ENCODE assay signal across 9 cellular contexts in genomic region chr3:23611737-23612295, GRCh38.
DNase-seq lines count a peak whose midpoint lies in the region; ATAC-seq, FAIRE-seq and TF ChIP-seq lines count a peak whose summit lies in the region.
"Had no signal": no experiment of that assay in that cellular context is flagged by ENCODE, and none has a peak within 500 bp of the region (broad histone marks: within the 10 kb centered on the region; RNA-seq: fewer than 3 reads in every experiment).

No MANE protein-coding gene starts in this region.

- TF ChIP-seq RAD21 in GM12878 (IDR thresholded peaks at IDR 0.05; ENCODE audit: insufficient read depth, low read depth, low read length) = no peak

- H3K79me2 ChIP-seq in GM12878 (ENCODE audit: control insufficient read depth, insufficient read depth, low read length) = no peaks in the 10 kb centered on the region

- no peaks in the 10 kb centered on the region for H3K9me3 Mint-ChIP-seq in activated naive CD8-positive, alpha-beta T cell treated with anti-CD3 and anti-CD28 coated beads, Interleukin-2, amount 50 U/mL, for 24 hours
- H3K9me3 Mint-ChIP-seq in activated naive CD8-positive, alpha-beta T cell treated with anti-CD3 and anti-CD28 coated beads for 36 hours = peaks cover 4% of the 10 kb centered on the region
- no peaks in the 10 kb centered on the region for H3K9me3 Mint-ChIP-seq in activated T-helper 2 cell treated with anti-CD3 and anti-CD28 coated beads, Interferon-gamma antibody, Interleukin-2, Interleukin-4, amounts not matched to agents 10 μg/mL and 5 μg/mL and 100 μg/mL, durations not matched to agents 14 hours and 24 hours and 36 hours
- H3K9me3 Mint-ChIP-seq: CD4-positive, CD25-positive, alpha-beta regulatory T cell had no signal

- no peak overlapping the region for H3K4me3 Mint-ChIP-seq in activated naive CD8-positive, alpha-beta T cell treated with anti-CD3 and anti-CD28 coated beads, Interleukin-2, amount 50 U/mL, for 24 hours
- no peak overlapping the region for H3K4me3 Mint-ChIP-seq in activated naive CD8-positive, alpha-beta T cell treated with anti-CD3 and anti-CD28 coated beads for 36 hours
- H3K4me3 Mint-ChIP-seq in activated T-helper 2 cell treated with anti-CD3 and anti-CD28 coated beads, Interferon-gamma antibody, Interleukin-2, Interleukin-4, amounts not matched to agents 10 μg/mL and 5 μg/mL and 100 μg/mL, durations not matched to agents 14 hours and 24 hours and 36 hours (ENCODE audit: low read depth) = no peak overlapping the region
- H3K4me3 Mint-ChIP-seq: CD4-positive, CD25-positive, alpha-beta regulatory T cell had no signal

- intact Hi-C loops in GM12878 (cut with micrococcal nuclease; ENCODE audit: unreplicated experiment) = no loop called here
- intact Hi-C loops in activated T-helper 2 cell treated with anti-CD3 and anti-CD28 coated beads, Interferon-gamma antibody, Interleukin-2, Interleukin-4, amounts not matched to agents 10 μg/mL and 5 μg/mL and 100 μg/mL, durations not matched to agents 14 hours and 24 hours and 36 hours (cut with micrococcal nuclease) = no loop called here

- CTCF ChIA-PET in GM12878 (lab: Yijun Ruan, JAX) = interaction anchor here (0.6 to 1.6 kb wide), 5 partner anchors 16 to 277 kb away, joined by 3 to 4 read pairs (median 3); no protein-coding TSS in a partner anchor

- DNase-seq in activated naive CD8-positive, alpha-beta T cell treated with anti-CD3 and anti-CD28 coated beads, Interleukin-2, amount 50 U/mL, for 24 hours = no peak
- DNase-seq in activated naive CD8-positive, alpha-beta T cell treated with anti-CD3 and anti-CD28 coated beads for 36 hours = no peak
- DNase-seq in GM12878 (ENCODE audit: low read depth, low spot score) = no peak
- peak; percentile 83 for DNase-seq in medulla oblongata (ENCODE audit: extremely low spot score)
- DNase-seq in ureter (ENCODE audit: low spot score) = peak; percentile 68
- no peak for DNase-seq in HuH-7.5 (ENCODE audit: low spot score)
- no peak for DNase-seq in activated T-helper 2 cell treated with anti-CD3 and anti-CD28 coated beads, Interferon-gamma antibody, Interleukin-2, Interleukin-4, amounts not matched to agents 10 μg/mL and 5 μg/mL and 100 μg/mL, durations not matched to agents 14 hours and 24 hours and 36 hours (ENCODE audit: low spot score)
- DNase-seq: CD4-positive, CD25-positive, alpha-beta regulatory T cell had no signal

- H3K36me3 Mint-ChIP-seq in activated naive CD8-positive, alpha-beta T cell treated with anti-CD3 and anti-CD28 coated beads, Interleukin-2, amount 50 U/mL, for 24 hours (ENCODE audit: low read depth) = no peaks in the 10 kb centered on the region
- peaks cover 5% of the 10 kb centered on the region for H3K36me3 Mint-ChIP-seq in activated naive CD8-positive, alpha-beta T cell treated with anti-CD3 and anti-CD28 coated beads for 36 hours
- no peaks in the 10 kb centered on the region for H3K36me3 Mint-ChIP-seq in activated T-helper 2 cell treated with anti-CD3 and anti-CD28 coated beads, Interferon-gamma antibody, Interleukin-2, Interleukin-4, amounts not matched to agents 10 μg/mL and 5 μg/mL and 100 μg/mL, durations not matched to agents 14 hours and 24 hours and 36 hours (ENCODE audit: low read depth)
- H3K36me3 Mint-ChIP-seq: CD4-positive, CD25-positive, alpha-beta regulatory T cell had no signal

- POLR2A ChIA-PET in GM12878 (lab: Charles Lee) = interaction anchor here (1.0 kb wide), 1 partner anchor 22 kb away, joined by 3 read pairs; no protein-coding TSS in a partner anchor

- ATAC-seq in activated naive CD8-positive, alpha-beta T cell treated with anti-CD3 and anti-CD28 coated beads, Interleukin-2, amount 50 U/mL, for 24 hours = peak; percentile 59
- ATAC-seq in GM12878 (peak; percentile 14; the same call in 1 of the 3 replicates), GM19324 (IDR thresholded peaks at IDR 0.05; ENCODE audit: low FRiP score, unreplicated experiment) (no peak)

- H3K9me3 ChIP-seq in GM12878 (replicated peaks; ENCODE audit: control insufficient read depth, insufficient read depth, low read length) = no peaks in the 10 kb centered on the region

- no peaks in the 10 kb centered on the region for H4K20me1 ChIP-seq in GM12878 (ENCODE audit: control insufficient read depth, insufficient read depth)

- no peak for TF ChIP-seq CTCF in GM12878 (IDR thresholded peaks at IDR 0.05 in 2 of 3, conservative IDR thresholded peaks at IDR 0.05 in 1 of 3; ENCODE audit: control insufficient read depth in 2 of 3, extremely low read depth in 1 of 3, insufficient read depth in 1 of 3, low read depth in 3 of 3, low read length in 3 of 3)

- no peaks in the 10 kb centered on the region for H3K4me1 ChIP-seq in GM12878 (ENCODE audit: control insufficient read depth, insufficient read depth, low read length)

- peaks cover 12% of the 10 kb centered on the region for H3K4me1 Mint-ChIP-seq in activated naive CD8-positive, alpha-beta T cell treated with anti-CD3 and anti-CD28 coated beads, Interleukin-2, amount 50 U/mL, for 24 hours
- H3K4me1 Mint-ChIP-seq in activated naive CD8-positive, alpha-beta T cell treated with anti-CD3 and anti-CD28 coated beads for 36 hours = peaks cover under 1% of the 10 kb centered on the region
- no peaks in the 10 kb centered on the region for H3K4me1 Mint-ChIP-seq in activated T-helper 2 cell treated with anti-CD3 and anti-CD28 coated beads, Interferon-gamma antibody, Interleukin-2, Interleukin-4, amounts not matched to agents 10 μg/mL and 5 μg/mL and 100 μg/mL, durations not matched to agents 14 hours and 24 hours and 36 hours (ENCODE audit: low read depth)

- no peak overlapping the region for H3K4me2 ChIP-seq in GM12878 (ENCODE audit: control insufficient read depth, insufficient read depth)

- SMC1A ChIA-PET in GM12878 (lab: Charles Lee; ENCODE audit: uncharacterized antibody, unreplicated experiment) = interaction anchor here (0.6 to 4.5 kb wide), 8 partner anchors 16 to 657 kb away, joined by 3 to 24 read pairs (median 4); no protein-coding TSS in a partner anchor

- WGBS in GM12878 (ENCODE audit: insufficient coverage, insufficient replicate concordance, low lambda C conversion rate, missing lambda C conversion rate) = 31% methylated on average over 13 of the region's 13 CpGs

- H3K36me3 ChIP-seq in GM12878 (ENCODE audit: control insufficient read depth in 2 of 2, insufficient read depth in 2 of 2, low read length in 1 of 2) = no peaks in the 10 kb centered on the region

- H3K4me3 ChIP-seq in GM12878 = no peak overlapping the region

- no peak overlapping the region for H3K27ac ChIP-seq in GM12878 (ENCODE audit: control insufficient read depth, insufficient read depth)

- no TSS peak for BruUV-seq in GM12878 (replicated peaks; lab: Mats Ljungman, UMichigan)

- in situ Hi-C loops in GM12878 (cut with MboI) = no loop called here

- no peaks in the 10 kb centered on the region for H3K27me3 Mint-ChIP-seq in activated naive CD8-positive, alpha-beta T cell treated with anti-CD3 and anti-CD28 coated beads, Interleukin-2, amount 50 U/mL, for 24 hours
- H3K27me3 Mint-ChIP-seq in activated naive CD8-positive, alpha-beta T cell treated with anti-CD3 and anti-CD28 coated beads for 36 hours = peaks cover 4% of the 10 kb centered on the region
- no peaks in the 10 kb centered on the region for H3K27me3 Mint-ChIP-seq in activated T-helper 2 cell treated with anti-CD3 and anti-CD28 coated beads, Interferon-gamma antibody, Interleukin-2, Interleukin-4, amounts not matched to agents 10 μg/mL and 5 μg/mL and 100 μg/mL, durations not matched to agents 14 hours and 24 hours and 36 hours (ENCODE audit: low read depth)

- H2AFZ ChIP-seq in GM12878 (ENCODE audit: control insufficient read depth, low read depth, low read length) = no peak overlapping the region

- no peak for TF ChIP-seq EP300 in GM12878 (IDR thresholded peaks at IDR 0.05; ENCODE audit: borderline replicate concordance in 1 of 2, control insufficient read depth in 1 of 2, low read depth in 2 of 2, low read length in 2 of 2)

- RAD21 ChIA-PET in GM12878 (lab: Charles Lee; ENCODE audit: unreplicated experiment) = interaction anchor here (0.6 to 1.0 kb wide), 4 partner anchors 42 to 157 kb away, joined by 3 read pairs; no protein-coding TSS in a partner anchor

- H3K9ac ChIP-seq in GM12878 (ENCODE audit: control insufficient read depth, insufficient read depth, low read length) = no peak overlapping the region

- TF ChIP-seq POLR2A in GM12878 (IDR thresholded peaks at IDR 0.05; ENCODE audit: low read depth, low read length) = no peak

- FAIRE-seq in GM12878 (lab: Jason Lieb, UNC) = no peak

- no peaks in the 10 kb centered on the region for H3K27me3 ChIP-seq in GM12878 (replicated peaks in 1 of 2; ENCODE audit: control insufficient read depth in 2 of 2, insufficient read depth in 2 of 2, low read length in 1 of 2)

- no peak overlapping the region for H3K27ac Mint-ChIP-seq in activated naive CD8-positive, alpha-beta T cell treated with anti-CD3 and anti-CD28 coated beads, Interleukin-2, amount 50 U/mL, for 24 hours
- no peak overlapping the region for H3K27ac Mint-ChIP-seq in activated naive CD8-positive, alpha-beta T cell treated with anti-CD3 and anti-CD28 coated beads for 36 hours
- H3K27ac Mint-ChIP-seq in activated T-helper 2 cell treated with anti-CD3 and anti-CD28 coated beads, Interferon-gamma antibody, Interleukin-2, Interleukin-4, amounts not matched to agents 10 μg/mL and 5 μg/mL and 100 μg/mL, durations not matched to agents 14 hours and 24 hours and 36 hours = no peak overlapping the region
- H3K27ac Mint-ChIP-seq: CD4-positive, CD25-positive, alpha-beta regulatory T cell had no signal

TF ChIP-seq in GM12878, 131 proteins besides CTCF, POLR2A, EP300 and RAD21 (continues in another document):
- TF ChIP-seq BCL3 (IDR thresholded peaks at IDR 0.05; ENCODE audit: borderline replicate concordance, insufficient read depth, low read depth, low read length, poor library complexity, severe bottlenecking) (no peak), STAT1 (conservative IDR thresholded peaks at IDR 0.05) (no peak), RELA (IDR thresholded peaks at IDR 0.05; ENCODE audit: borderline replicate concordance, partially characterized antibody) (no peak), RBBP5 (conservative IDR thresholded peaks at IDR 0.05) (no peak), TCF7 (IDR thresholded peaks at IDR 0.05; ENCODE audit: borderline replicate concordance) (no peak), SPI1 (IDR thresholded peaks at IDR 0.05; ENCODE audit: borderline replicate concordance, insufficient read depth, low read depth, low read length) (no peak), SREBF1 (IDR thresholded peaks at IDR 0.05; ENCODE audit: low read length) (no peak), TCF12 (IDR thresholded peaks at IDR 0.05; ENCODE audit: low read depth, low read length) (no peak), ZNF24 (IDR thresholded peaks at IDR 0.05) (no peak)

Comparison
In these comparisons a context has a peak if more than half of its experiments do, and no peak if none do; other contexts are left out.
1. DNase-seq: peak in medulla oblongata (single experiment) and ureter (single experiment); none in activated naive CD8-positive, alpha-beta T cell treated with anti-CD3 and anti-CD28 coated beads, Interleukin-2, amount 50 U/mL, for 24 hours (single experiment), activated naive CD8-positive, alpha-beta T cell treated with anti-CD3 and anti-CD28 coated beads for 36 hours (single experiment), GM12878 (single experiment), HuH-7.5 (single experiment) and activated T-helper 2 cell treated with anti-CD3 and anti-CD28 coated beads, Interferon-gamma antibody, Interleukin-2, Interleukin-4, amounts not matched to agents 10 μg/mL and 5 μg/mL and 100 μg/mL, durations not matched to agents 14 hours and 24 hours and 36 hours (single experiment).